ENCODE assay signal across 12 cellular contexts in genomic region chr14:24392327-24393098, GRCh38. TPM values are rescaled to one million over a fixed set of nuclear protein-coding genes. Genes with fewer than 3 reads are reported as not detected.
DNase-seq lines count a peak whose midpoint lies in the region; ATAC-seq and FAIRE-seq lines count a peak whose summit lies in the region.
"Had no signal": no experiment of that assay in that cellular context is flagged by ENCODE, and none has a peak within 500 bp of the region (broad histone marks: within the 10 kb centered on the region; RNA-seq: fewer than 3 reads in every experiment).

No MANE protein-coding gene starts in this region.

- WGBS in esophagus, 2 donors, result 56 to 65% methylated on average over 8 of the region's 8 CpGs
- 26 to 55% (median 45%) methylated on average over 8 of the region's 8 CpGs for WGBS in small intestine, 3 donors

- H3K9me3 Mint-ChIP-seq in stimulated activated effector memory CD8-positive, alpha-beta T cell treated with anti-CD3 and anti-CD28 coated beads, Interleukin-12 subunit alpha, Interleukin-12 subunit beta, amount 100 ng/mL, for 72 hours, result no peaks in the 10 kb centered on the region
- H3K9me3 Mint-ChIP-seq: activated naive CD8-positive, alpha-beta T cell treated with anti-CD3 and anti-CD28 coated beads, Interleukin-2, amount 10 ng/mL, durations not matched to agents 7 days and 5 days had no signal

- no peaks in the 10 kb centered on the region for H3K36me3 Mint-ChIP-seq in stimulated activated effector memory CD8-positive, alpha-beta T cell treated with anti-CD3 and anti-CD28 coated beads, Interleukin-12 subunit alpha, Interleukin-12 subunit beta, amount 100 ng/mL, for 72 hours
- H3K36me3 Mint-ChIP-seq: activated naive CD8-positive, alpha-beta T cell treated with anti-CD3 and anti-CD28 coated beads, Interleukin-2, amount 10 ng/mL, durations not matched to agents 7 days and 5 days had no signal

- no peaks in the 10 kb centered on the region for H3K4me1 Mint-ChIP-seq in stimulated activated effector memory CD8-positive, alpha-beta T cell treated with anti-CD3 and anti-CD28 coated beads, Interleukin-12 subunit alpha, Interleukin-12 subunit beta, amount 100 ng/mL, for 72 hours

- H3K4me1 ChIP-seq in esophagus (ENCODE audit: control insufficient read depth in 2 of 2, insufficient read depth in 2 of 2, low read length in 1 of 2), result peaks cover 4 to 12% of the 10 kb centered on the region in 2 donors
- no peaks in the 10 kb centered on the region for H3K4me1 ChIP-seq in small intestine (ENCODE audit: control insufficient read depth in 2 of 2, insufficient read depth in 1 of 2, low read depth in 1 of 2, low read length in 1 of 2)

- ATAC-seq in stimulated activated effector memory CD8-positive, alpha-beta T cell treated with anti-CD3 and anti-CD28 coated beads, Interleukin-12 subunit alpha, Interleukin-12 subunit beta, amount 100 ng/mL, for 72 hours, result no peak
- no peak for ATAC-seq in HG03520 (IDR thresholded peaks at IDR 0.05; ENCODE audit: unreplicated experiment)

- H3K36me3 ChIP-seq in esophagus (ENCODE audit: control insufficient read depth in 2 of 2, insufficient read depth in 2 of 2, low read length in 1 of 2) (no peaks in the 10 kb centered on the region), small intestine (ENCODE audit: control insufficient read depth in 2 of 2, insufficient read depth in 2 of 2, low read length in 2 of 2) (no peaks in the 10 kb centered on the region)

- H3K4me3 ChIP-seq in esophagus (ENCODE audit: low read depth in 1 of 2, low read length in 2 of 2), result peak overlapping the region in 1 of 2 donors; percentile 24
- no peak overlapping the region for H3K4me3 ChIP-seq in small intestine (ENCODE audit: low read depth in 1 of 2, low read length in 2 of 2)

- no peak for FAIRE-seq in small intestine (lab: Jason Lieb, UNC)
- FAIRE-seq: TTC549 had no signal

- DNase-seq in NCI-H1092 treated with DMSO at 0.1 percent for 48 hours (lab: John Stamatoyannopoulos, UW), result peak; percentile 65
- no peak for DNase-seq in NCI-H1092 (lab: John Stamatoyannopoulos, UW)
- DNase-seq in NCI-H748 treated with DMSO at 0.1 percent for 48 hours (lab: John Stamatoyannopoulos, UW), result peak; percentile 42
- DNase-seq in small intestine, result peak; percentile 41
- no peak for DNase-seq in stimulated activated effector memory CD8-positive, alpha-beta T cell treated with anti-CD3 and anti-CD28 coated beads, Interleukin-12 subunit alpha, Interleukin-12 subunit beta, amount 100 ng/mL, for 72 hours (ENCODE audit: low spot score in 2 of 2)
- DNase-seq in NAMALWA (ENCODE audit: low spot score), result no peak
- DNase-seq: activated naive CD8-positive, alpha-beta T cell treated with anti-CD3 and anti-CD28 coated beads, Interleukin-2, amount 10 ng/mL, durations not matched to agents 7 days and 5 days; left cardiac atrium; substantia nigra had no signal

- no peak overlapping the region for H3K4me3 Mint-ChIP-seq in stimulated activated effector memory CD8-positive, alpha-beta T cell treated with anti-CD3 and anti-CD28 coated beads, Interleukin-12 subunit alpha, Interleukin-12 subunit beta, amount 100 ng/mL, for 72 hours
- H3K4me3 Mint-ChIP-seq: activated naive CD8-positive, alpha-beta T cell treated with anti-CD3 and anti-CD28 coated beads, Interleukin-2, amount 10 ng/mL, durations not matched to agents 7 days and 5 days had no signal

- H3K27ac Mint-ChIP-seq in stimulated activated effector memory CD8-positive, alpha-beta T cell treated with anti-CD3 and anti-CD28 coated beads, Interleukin-12 subunit alpha, Interleukin-12 subunit beta, amount 100 ng/mL, for 72 hours, result no peak overlapping the region
- H3K27ac Mint-ChIP-seq: activated naive CD8-positive, alpha-beta T cell treated with anti-CD3 and anti-CD28 coated beads, Interleukin-2, amount 10 ng/mL, durations not matched to agents 7 days and 5 days had no signal

- H3K9me3 ChIP-seq in esophagus (ENCODE audit: control insufficient read depth in 2 of 2, insufficient read depth in 1 of 2, low read depth in 1 of 2, low read length in 1 of 2), result no peaks in the 10 kb centered on the region
- H3K9me3 ChIP-seq in small intestine (ENCODE audit: control insufficient read depth, low read depth), result no peaks in the 10 kb centered on the region

- H3K27ac ChIP-seq in esophagus (ENCODE audit: low read depth in 2 of 2, low read length in 1 of 2) (peak overlapping the region; percentile 19 to 62), small intestine (ENCODE audit: low read depth in 1 of 2, low read length in 1 of 2) (no peak overlapping the region)

- H3K27me3 ChIP-seq in esophagus (ENCODE audit: control insufficient read depth in 1 of 2, insufficient read depth in 2 of 2, low read length in 2 of 2) (no peaks in the 10 kb centered on the region), small intestine (ENCODE audit: control insufficient read depth in 2 of 2, insufficient read depth in 2 of 2, low read length in 2 of 2) (no peaks in the 10 kb centered on the region)

RNA-seq across cellular contexts. Expression of gene NYNRIN, which starts 6.3 kb away (rescaled TPM):
- polyA plus RNA-seq in esophagus, result 1 to 10 TPM; 4.8 to 5.6 TPM
- polyA plus RNA-seq in small intestine, result 1 to 10 TPM in 1 of 3 donors, under 1 TPM in 2; 0.22 to 7.2 (median 0.54) TPM

RNA-seq across cellular contexts. Expression of gene NFATC4, which starts 24.5 kb away (rescaled TPM):
- 10 to 100 TPM; 20.9 to 25.6 TPM for polyA plus RNA-seq in esophagus
- 10 to 100 TPM; 11.2 to 45.1 (median 32.3) TPM for polyA plus RNA-seq in small intestine

RNA-seq across cellular contexts. Expression of gene CBLN3, which starts 37.0 kb away (rescaled TPM):
- polyA plus RNA-seq in esophagus (under 1 TPM; 0.75 to 0.86 TPM), small intestine (1 to 10 TPM in 1 of 3 donors, under 1 TPM in 1, not detected in 1; 0.27 to 1.9 TPM)

RNA-seq across cellular contexts. Expression of gene KHNYN, which starts 37.2 kb away (rescaled TPM):
- polyA plus RNA-seq in esophagus (10 to 100 TPM; 20.8 to 24.4 TPM), small intestine (10 to 100 TPM; 21.3 to 41.9 (median 30.9) TPM)

RNA-seq across cellular contexts. Expression of gene SDR39U1, which starts 50.1 kb away (rescaled TPM):
- polyA plus RNA-seq in esophagus, result 10 to 100 TPM; 38.1 to 39.8 TPM
- 10 to 100 TPM; 49.7 to 52.6 (median 50.7) TPM for polyA plus RNA-seq in small intestine

Comparison
In these comparisons a context has a peak if more than half of its experiments do, and no peak if none do; other contexts are left out.
1. DNase-seq: peak in NCI-H1092 treated with DMSO at 0.1 percent for 48 hours (single experiment), NCI-H748 treated with DMSO at 0.1 percent for 48 hours (single experiment) and small intestine (single experiment); none in NCI-H1092 (single experiment), stimulated activated effector memory CD8-positive, alpha-beta T cell treated with anti-CD3 and anti-CD28 coated beads, Interleukin-12 subunit alpha, Interleukin-12 subunit beta, amount 100 ng/mL, for 72 hours (0 of 2) and NAMALWA (single experiment).
2. H3K27ac ChIP-seq: peak in esophagus (2 of 2); none in small intestine (0 of 2).